10 cellular contexts compared by ENCODE assay signal in the genomic region with DNA sequence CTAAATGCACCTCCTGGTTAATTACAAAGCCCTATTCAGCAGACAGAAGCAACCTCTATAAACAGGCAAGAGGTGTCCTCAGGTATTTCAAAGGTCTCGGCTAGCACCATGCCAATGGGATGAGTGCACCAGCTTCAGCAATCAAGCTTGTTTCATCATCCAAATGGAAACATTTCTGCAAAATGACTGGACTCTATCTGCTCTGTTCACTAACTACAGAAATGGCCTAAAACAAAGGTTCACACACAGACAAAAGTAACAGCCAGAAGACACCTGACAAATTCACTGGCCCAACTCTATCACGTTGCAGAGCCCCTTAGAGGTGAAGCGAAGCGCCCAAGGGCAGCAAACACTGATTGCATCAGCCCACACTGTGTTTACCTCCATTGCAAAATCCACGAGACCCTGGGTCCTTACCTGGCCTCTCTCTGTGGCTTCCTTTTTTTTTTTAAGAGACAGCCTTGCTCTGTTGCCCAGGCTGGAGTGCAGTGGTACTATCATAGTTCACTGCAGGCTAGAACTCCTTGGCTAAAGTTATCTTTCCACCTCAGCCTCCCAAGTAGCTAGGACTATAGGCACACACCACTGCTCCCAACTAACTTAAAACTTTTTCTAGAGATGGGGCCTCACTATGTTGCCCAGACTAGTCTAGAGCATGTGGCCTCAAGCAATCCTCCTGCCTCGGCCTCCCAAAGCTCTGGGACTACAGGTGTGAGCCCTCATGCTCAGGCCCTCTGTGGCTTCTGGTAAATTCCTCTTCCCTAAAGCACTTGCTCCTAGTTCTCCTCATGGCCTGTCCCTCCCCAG. TPM values are rescaled to one million over a fixed set of nuclear protein-coding genes. Genes with fewer than 3 reads are reported as not detected.
DNase-seq lines count a peak whose midpoint lies in the region; ATAC-seq and TF ChIP-seq lines count a peak whose summit lies in the region.
"Had no signal": no experiment of that assay in that cellular context is flagged by ENCODE, and none has a peak within 500 bp of the region (broad histone marks: within the 10 kb centered on the region; RNA-seq: fewer than 3 reads in every experiment).

No MANE protein-coding gene starts in this region.

- no peaks in the 10 kb centered on the region for H3K9me3 Mint-ChIP-seq in natural killer cell

- H3K27me3 ChIP-seq in ascending aorta = no peaks in the 10 kb centered on the region
- H3K27me3 ChIP-seq: adrenal gland, tibial artery had no signal

- no peaks in the 10 kb centered on the region for H3K36me3 Mint-ChIP-seq in natural killer cell

- H3K4me1 ChIP-seq in ascending aorta = peaks cover 13 to 48% of the 10 kb centered on the region in 2 donors

- peak; percentile 63 for DNase-seq in NCI-H2107 treated with DMSO at 0.1 percent for 48 hours (lab: John Stamatoyannopoulos, UW; ENCODE audit: unreplicated experiment)
- DNase-seq in NCI-H2107 (lab: John Stamatoyannopoulos, UW) = no peak
- DNase-seq in LoVo (ENCODE audit: low spot score) = peak; percentile 37
- DNase-seq in ascending aorta (ENCODE audit: low spot score in 2 of 2) = no peak
- peak; percentile 2 for DNase-seq in natural killer cell
- no peak for DNase-seq in GDM1 (lab: John Stamatoyannopoulos, UW)
- no peak for DNase-seq in NCI-H526 treated with DMSO at 0.1 percent for 48 hours (lab: John Stamatoyannopoulos, UW)
- DNase-seq in NCI-H146 (lab: John Stamatoyannopoulos, UW) = no peak
- DNase-seq: tibial artery had no signal

- no peaks in the 10 kb centered on the region for H3K36me3 ChIP-seq in ascending aorta
- H3K36me3 ChIP-seq: adrenal gland had no signal

- no peak for ATAC-seq in natural killer cell

- H3K9me3 ChIP-seq in ascending aorta = no peaks in the 10 kb centered on the region
- H3K9me3 ChIP-seq: adrenal gland, tibial artery had no signal

- H3K27me3 Mint-ChIP-seq in natural killer cell (ENCODE audit: low read depth in 2 of 2) = no peaks in the 10 kb centered on the region

- H3K27ac Mint-ChIP-seq in natural killer cell = peak overlapping the region; percentile 86 to 93

- H3K4me3 ChIP-seq in ascending aorta = no peak overlapping the region
- H3K4me3 ChIP-seq: adrenal gland, tibial artery had no signal

- peaks cover 46 to 50% of the 10 kb centered on the region in 2 donors for H3K4me1 Mint-ChIP-seq in natural killer cell

- TF ChIP-seq CTCF in ascending aorta (IDR thresholded peaks at IDR 0.05) (no peak), natural killer cell (IDR thresholded peaks at IDR 0.05) (no peak)

- intact Hi-C loops in ascending aorta (cut with DNase I) (no loop called here), natural killer cell (cut with micrococcal nuclease) (no loop called here)

- peak overlapping the region; percentile 31 for H3K4me3 Mint-ChIP-seq in natural killer cell

- peak overlapping the region; percentile 2 to 83 for H3K27ac ChIP-seq in ascending aorta

RNA-seq across cellular contexts. Expression of a gene that starts 8.5 kb away (rescaled TPM):
- total RNA-seq in ascending aorta (84.1 TPM), natural killer cell (10 to 100 TPM; 10.6 to 17.3 (median 15.4) TPM)

RNA-seq across cellular contexts. Expression of a gene that starts 9.9 kb away (rescaled TPM):
- 24.6 TPM for total RNA-seq in ascending aorta
- 10 to 100 TPM; 16.7 to 26.0 (median 23.4) TPM for total RNA-seq in natural killer cell

Comparison
In these comparisons a context has a peak if more than half of its experiments do, and no peak if none do; other contexts are left out.
1. DNase-seq: peak in NCI-H2107 treated with DMSO at 0.1 percent for 48 hours (single experiment), LoVo (single experiment) and natural killer cell (single experiment); none in NCI-H2107 (single experiment), ascending aorta (0 of 2), GDM1 (single experiment), NCI-H526 treated with DMSO at 0.1 percent for 48 hours (single experiment) and NCI-H146 (single experiment).